ENCODE assay signal across 8 cellular contexts in genomic region chr2:64751286-64752260, GRCh38.
A peak's percentile ranks its signal among the peaks of the same experiment; 100 is the strongest.
DNase-seq lines count a peak whose midpoint lies in the region; ATAC-seq and TF ChIP-seq lines count a peak whose summit lies in the region.

No MANE protein-coding gene starts in this region.

- in situ Hi-C loops in SK-MEL-5 (cut with HindIII; ENCODE audit: low pct_unique_long_range_greater_than_20kb, low sequenced_read_pairs): no loop called here

- H2AFZ ChIP-seq in GM23338 (peak overlapping the region; percentile 99), KMS-11 (ENCODE audit: low read depth) (peak overlapping the region; percentile 100)

- peaks cover 31% of the 10 kb centered on the region for H3K27me3 ChIP-seq in GM23338 (ENCODE audit: insufficient read depth)
- no peaks in the 10 kb centered on the region for H3K27me3 ChIP-seq in KMS-11 (ENCODE audit: insufficient read depth, low read depth)

- H3K36me3 Mint-ChIP-seq in GM23338 (ENCODE audit: low read depth): no peaks in the 10 kb centered on the region; the same call in 2 of the 3 replicates

- H4K20me1 ChIP-seq in GM23338 (replicated peaks; ENCODE audit: insufficient read depth) (no peaks in the 10 kb centered on the region), KMS-11 (ENCODE audit: insufficient read depth) (no peaks in the 10 kb centered on the region)

- no peak overlapping the region for H3K27ac ChIP-seq in GM23338 (ENCODE audit: low read depth)
- peak overlapping the region; percentile 60 for H3K27ac ChIP-seq in KMS-11

- peaks cover 11% of the 10 kb centered on the region for H3K4me1 ChIP-seq in GM23338 (ENCODE audit: insufficient read depth)
- peaks cover 27% of the 10 kb centered on the region for H3K4me1 ChIP-seq in KMS-11 (ENCODE audit: low read depth, poor library complexity, severe bottlenecking)

- peaks cover 10% of the 10 kb centered on the region for H3K27me3 Mint-ChIP-seq in GM23338 (ENCODE audit: insufficient read depth, low read depth, poor library complexity)

- intact Hi-C loops in Right ventricle myocardium inferior (cut with DNase I): loop anchor here (1.0 to 5.0 kb wide), 5 partner anchors 16 to 229 kb away; partner anchors contain the start of gene AFTPH
- intact Hi-C loops in cardiac septum (cut with DNase I): loop anchor here (1.0 to 5.0 kb wide), 3 partner anchors 16 to 109 kb away; no protein-coding TSS in a partner anchor

- peaks cover 8% of the 10 kb centered on the region for H3K4me1 Mint-ChIP-seq in GM23338

- peak overlapping the region; percentile 97 for H3K4me3 Mint-ChIP-seq in GM23338

- H3K36me3 ChIP-seq in GM23338 (ENCODE audit: insufficient read depth) (no peaks in the 10 kb centered on the region), KMS-11 (ENCODE audit: insufficient read depth) (no peaks in the 10 kb centered on the region)

- H3F3A ChIP-seq in GM23338 (replicated peaks; ENCODE audit: low read depth): peaks cover 5% of the 10 kb centered on the region; the same call in 1 of the 2 replicates

- H3K79me2 ChIP-seq in GM23338 (replicated peaks; ENCODE audit: insufficient read depth) (no peaks in the 10 kb centered on the region), KMS-11 (ENCODE audit: insufficient read depth, low read depth) (no peaks in the 10 kb centered on the region)

- no peak overlapping the region for H3K27ac Mint-ChIP-seq in GM23338

- H3K9me3 Mint-ChIP-seq in GM23338: peaks cover 3% of the 10 kb centered on the region; the same call in 1 of the 3 replicates

- peak overlapping the region; percentile 80 for H3K9ac ChIP-seq in KMS-11

- H3K4me3 ChIP-seq in GM23338 (peak overlapping the region; percentile 95), KMS-11 (IDR thresholded peaks at IDR 0.05; ENCODE audit: insufficient read depth, low read depth, low read length) (peak overlapping the region; percentile 93)

- peak overlapping the region; percentile 96 for H3K4me2 ChIP-seq in GM23338
- peak overlapping the region; percentile 81 for H3K4me2 ChIP-seq in KMS-11

- peak; percentile 100 for DNase-seq in Right ventricle myocardium inferior (ENCODE audit: missing footprints)
- DNase-seq in cardiac septum (ENCODE audit: low spot score): no peak
- peak; percentile 22 for DNase-seq in GM23338 (ENCODE audit: low spot score)
- DNase-seq in SK-MEL-5 (ENCODE audit: low read depth, low spot score): peak; percentile 99
- peak; percentile 33 for DNase-seq in cerebellum (ENCODE audit: low spot score)
- peak; percentile 99 for DNase-seq in kidney glomerular epithelial cell (lab: John Stamatoyannopoulos, UW)
- DNase-seq in stimulated activated CD4-positive, alpha-beta T cell treated with anti-CD3 and anti-CD28 coated beads, Interleukin-4, amount 100 ng/mL, for 1 hour: peak; percentile 27

- ATAC-seq in Right ventricle myocardium inferior (peak; percentile 94), GM23338 (peak; percentile 89)

- TF ChIP-seq CTCF in GM23338 (conservative IDR thresholded peaks at IDR 0.05; ENCODE audit: low read depth in 2 of 2): no peak
- 0 out of 2 replicates have a peak, but pooled peaks have one; percentile 18 for TF ChIP-seq CTCF in KMS-11 (conservative IDR thresholded peaks at IDR 0.05; ENCODE audit: low read depth, low read length)

- H3K9me2 ChIP-seq in GM23338 (ENCODE audit: insufficient read depth): no peaks in the 10 kb centered on the region

TF ChIP-seq in GM23338, 12 proteins besides CTCF, POLR2A, EP300 and RAD21:
- TF ChIP-seq POLR2AphosphoS5 (IDR thresholded peaks at IDR 0.05; ENCODE audit: low read depth) (no peak), ZNF462 (CRISPR knock-in tag; IDR thresholded peaks at IDR 0.05) (no peak), EZH2phosphoT487 (IDR thresholded peaks at IDR 0.05; ENCODE audit: unreplicated experiment) (no peak)
